ENCODE assay signal across 25 cellular contexts in the genomic region with DNA sequence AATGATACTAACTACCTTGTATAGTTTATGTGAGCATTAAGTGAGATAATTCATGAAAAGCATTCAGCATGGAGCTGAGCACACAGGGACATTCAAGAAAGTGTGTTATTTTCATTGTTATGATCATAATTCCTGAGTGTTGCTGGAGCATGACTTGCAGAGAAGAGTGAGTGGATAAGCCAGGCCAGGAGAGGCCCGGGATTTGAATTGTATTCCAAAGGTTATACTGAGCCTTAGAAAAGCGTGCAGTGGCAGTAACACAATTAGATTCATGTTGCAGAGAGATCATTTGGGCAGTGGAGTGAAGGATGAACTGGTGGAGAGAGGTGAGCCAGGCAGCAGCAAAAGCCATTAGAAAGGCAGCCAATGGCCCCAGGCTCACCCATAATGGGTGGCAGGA.
DNase-seq lines count a peak whose midpoint lies in the region; ATAC-seq, FAIRE-seq and TF ChIP-seq lines count a peak whose summit lies in the region.
"Had no signal": no experiment of that assay in that cellular context is flagged by ENCODE, and none has a peak within 500 bp of the region (broad histone marks: within the 10 kb centered on the region; RNA-seq: fewer than 3 reads in every experiment).

No MANE protein-coding gene starts in this region.

- TF ChIP-seq RAD21 in Ishikawa (IDR thresholded peaks at IDR 0.05; ENCODE audit: low read depth): peak; percentile 11; the same call in 1 of the 2 replicates

- H3K27ac Mint-ChIP-seq in endothelial cell (ENCODE audit: unreplicated experiment): peak overlapping the region; percentile 27
- H3K27ac Mint-ChIP-seq: B cell; CD8-positive, alpha-beta memory T cell had no signal

- DNase-seq in endothelial cell (ENCODE audit: low spot score) (no peak), kidney tubule cell (ENCODE audit: low spot score) (peak; percentile 38), hepatic stellate cell (ENCODE audit: low spot score) (no peak), GM10266 (ENCODE audit: extremely low spot score) (no peak), urothelium cell line (ENCODE audit: low spot score) (no peak)
- DNase-seq: CD8-positive, alpha-beta memory T cell; DMS 273 treated with DMSO at 0.1 percent for 48 hours; DMS79; EL; GDM1; IMR-90; NCI-H1092; NCI-H1417 treated with DMSO at 0.1 percent for 48 hours; NCI-H1694 treated with DMSO at 0.1 percent for 48 hours; NCI-H2081; NCI-H2227 treated with DMSO at 0.1 percent for 48 hours; NCI-H510A; NCI-H69 had no signal

- ATAC-seq in GM18502 (IDR thresholded peaks at IDR 0.05; ENCODE audit: poor library complexity, unreplicated experiment): no peak
- ATAC-seq: HCT116, Panc1 had no signal

- no peaks in the 10 kb centered on the region for H3K27me3 Mint-ChIP-seq in endothelial cell (ENCODE audit: unreplicated experiment)

- H3K4me3 Mint-ChIP-seq in endothelial cell (ENCODE audit: unreplicated experiment): no peak overlapping the region
- H3K4me3 Mint-ChIP-seq: B cell; CD14-positive monocyte; CD8-positive, alpha-beta memory T cell had no signal

- H3K9me3 Mint-ChIP-seq in endothelial cell (ENCODE audit: unreplicated experiment): no peaks in the 10 kb centered on the region

- H3K4me1 Mint-ChIP-seq in endothelial cell (ENCODE audit: unreplicated experiment): peaks cover 1% of the 10 kb centered on the region
- H3K4me1 Mint-ChIP-seq: B cell; CD14-positive monocyte; CD8-positive, alpha-beta memory T cell had no signal

- FAIRE-seq in urothelium cell line (lab: Jason Lieb, UNC): no peak
- FAIRE-seq: GM12892 had no signal

- TF ChIP-seq CTCF in endothelial cell (IDR thresholded peaks at IDR 0.05; ENCODE audit: unreplicated experiment) (no peak), GM10266 (IDR thresholded peaks at IDR 0.05; ENCODE audit: control insufficient read depth, insufficient read depth, low read depth, missing control alignments) (no peak)

- no peaks in the 10 kb centered on the region for H3K36me3 Mint-ChIP-seq in endothelial cell (ENCODE audit: low read depth, unreplicated experiment)
- H3K36me3 Mint-ChIP-seq: CD14-positive monocyte; CD8-positive, alpha-beta memory T cell had no signal

- peak; percentile 82; the same call in 1 of the 2 replicates for TF ChIP-seq EP300 in Ishikawa (IDR thresholded peaks at IDR 0.05; ENCODE audit: borderline replicate concordance)

TF ChIP-seq in Ishikawa, 13 proteins besides CTCF, POLR2A, EP300 and RAD21:
- TF ChIP-seq YY1 (IDR thresholded peaks at IDR 0.05; ENCODE audit: low read depth) (no peak), TEAD4 (IDR thresholded peaks at IDR 0.05) (peak; percentile 82), CREB1 (IDR thresholded peaks at IDR 0.05; ENCODE audit: low read depth) (no peak), NFIC (IDR thresholded peaks at IDR 0.05) (peak; percentile 39; the same call in 1 of the 2 replicates), TCF12 (IDR thresholded peaks at IDR 0.05; ENCODE audit: low read depth) (peak; percentile 79)
- TF ChIP-seq, protein P1, sequence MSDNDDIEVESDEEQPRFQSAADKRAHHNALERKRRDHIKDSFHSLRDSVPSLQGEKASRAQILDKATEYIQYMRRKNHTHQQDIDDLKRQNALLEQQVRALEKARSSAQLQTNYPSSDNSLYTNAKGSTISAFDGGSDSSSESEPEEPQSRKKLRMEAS (IDR thresholded peaks at IDR 0.05): peak; percentile 41; the same call in 1 of the 2 replicates
